Comparison of ENCODE assay signal across 18 cellular contexts in the genomic region with DNA sequence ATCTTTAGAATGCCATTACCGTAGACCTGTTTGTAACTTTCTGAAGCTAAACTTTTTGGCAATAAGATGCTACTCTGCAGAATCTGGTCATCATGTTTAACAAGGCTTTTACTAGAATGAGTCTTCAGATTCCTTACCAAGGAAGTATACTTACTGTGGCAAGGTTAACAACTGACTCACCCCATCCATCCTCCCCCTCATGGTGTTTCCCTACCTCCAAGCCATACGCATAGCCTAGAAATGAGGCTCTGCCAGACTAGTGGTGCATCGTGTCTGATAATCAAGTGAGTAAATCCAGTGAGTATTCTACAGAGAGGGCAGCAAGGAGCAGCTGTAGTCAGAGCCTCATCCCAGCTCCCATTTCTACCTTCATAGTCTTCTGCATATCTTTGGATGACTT.
DNase-seq lines count a peak whose midpoint lies in the region; ATAC-seq and TF ChIP-seq lines count a peak whose summit lies in the region.
"Had no signal": no experiment of that assay in that cellular context is flagged by ENCODE, and none has a peak within 500 bp of the region (broad histone marks: within the 10 kb centered on the region; RNA-seq: fewer than 3 reads in every experiment).

No MANE protein-coding gene starts in this region.

- peaks cover 4% of the 10 kb centered on the region for H3F3A ChIP-seq in PC-3 (ENCODE audit: low read length, unreplicated experiment)

- DNase-seq in GM03348 (ENCODE audit: low spot score), result peak; percentile 11
- peak; percentile 98 for DNase-seq in PC-3
- peak; percentile 41 for DNase-seq in dedifferentiated amniotic fluid mesenchymal stem cell (ENCODE audit: extremely low spot score)
- peak; percentile 67 for DNase-seq in renal cortical epithelial cell (ENCODE audit: low read depth)
- DNase-seq in activated CD8-positive, alpha-beta memory T cell treated with anti-CD3 and anti-CD28 coated beads, Interleukin-2, amount 50 U/mL, for 48 hours, result no peak
- DNase-seq in GM20000 (ENCODE audit: low spot score), result no peak
- DNase-seq: activated B cell treated with CpG ODN at 0.5 μM for 24 hours; activated CD8-positive, alpha-beta memory T cell treated with anti-CD3 and anti-CD28 coated beads, Interleukin-2, amount 10 ng/mL, durations not matched to agents 7 days and 5 days; activated naive CD4-positive, alpha-beta T cell treated with Interleukin-2 at 50 U/mL for 16 hours; CD8-positive, alpha-beta memory T cell; central memory CD4-positive, alpha-beta T cell; GDM1; hippocampal formation; naive B cell; NCI-H1105; testis had no signal

- no peak overlapping the region for H3K9ac ChIP-seq in PC-3 (ENCODE audit: low read length)

- no peaks in the 10 kb centered on the region for H3K27me3 ChIP-seq in PC-3 (ENCODE audit: low read length)
- H3K27me3 ChIP-seq: testis had no signal

- H3K4me1 ChIP-seq in PC-3 (ENCODE audit: insufficient read depth, low read length), result peaks cover 32% of the 10 kb centered on the region
- H3K4me1 ChIP-seq: testis had no signal

- H3K4me3 ChIP-seq in PC-3 (ENCODE audit: low read length), result no peak overlapping the region
- H3K4me3 ChIP-seq: testis had no signal

- POLR2A ChIA-PET in PC-3 (lab: Charles Lee; ENCODE audit: unreplicated experiment), result interaction anchor here (0.6 kb wide), 2 partner anchors 9 to 171 kb away, joined by 3 to 5 read pairs; no protein-coding TSS in a partner anchor

- H3K9me2 ChIP-seq in PC-3 (replicated peaks; ENCODE audit: low read length), result no peaks in the 10 kb centered on the region

- no peak overlapping the region for H2AFZ ChIP-seq in PC-3 (ENCODE audit: low read length)

- intact Hi-C loops in PC-3 (cut with micrococcal nuclease), result loop anchor here (1.0 to 5.0 kb wide), 6 partner anchors 20 to 341 kb away; no protein-coding TSS in a partner anchor

- no peaks in the 10 kb centered on the region for H3K36me3 ChIP-seq in PC-3 (ENCODE audit: low read depth, low read length)

- peak overlapping the region; percentile 38 for H3K4me2 ChIP-seq in PC-3 (ENCODE audit: low read length)

- TF ChIP-seq CTCF in PC-3 (conservative IDR thresholded peaks at IDR 0.05; ENCODE audit: low read depth, low read length), result no peak
- TF ChIP-seq CTCF in GM20000 (IDR thresholded peaks at IDR 0.05; ENCODE audit: extremely low read depth, missing control alignments), result no peak

- H4K20me1 ChIP-seq in PC-3 (ENCODE audit: low read length), result no peaks in the 10 kb centered on the region

- H3K9me3 ChIP-seq in PC-3 (ENCODE audit: low read length), result peaks cover 7% of the 10 kb centered on the region; the same call in 1 of the 2 replicates
- H3K9me3 ChIP-seq: testis had no signal

- peak overlapping the region; percentile 43 for H3K27ac ChIP-seq in PC-3 (ENCODE audit: low read length)
- H3K27ac ChIP-seq: testis had no signal

- H3K79me2 ChIP-seq in PC-3 (ENCODE audit: low read length), result no peaks in the 10 kb centered on the region

- CTCF ChIA-PET in PC-3 (lab: Charles Lee), result no interaction called here

- peak; percentile 97 for ATAC-seq in PC-3
- no peak for ATAC-seq in esophagus mucosa
- ATAC-seq in HG03045 (IDR thresholded peaks at IDR 0.05; ENCODE audit: unreplicated experiment), result no peak
- ATAC-seq: activated CD8-positive, alpha-beta memory T cell treated with anti-CD3 and anti-CD28 coated beads, Interleukin-2, amount 10 ng/mL, durations not matched to agents 7 days and 5 days had no signal

- BruUV-seq in PC-3 (replicated peaks; lab: Mats Ljungman, UMichigan), result no TSS peak

Comparison
In these comparisons a context has a peak if more than half of its experiments do, and no peak if none do; other contexts are left out.
1. DNase-seq: peak in GM03348 (single experiment), PC-3 (single experiment), dedifferentiated amniotic fluid mesenchymal stem cell (single experiment) and renal cortical epithelial cell (single experiment); none in activated CD8-positive, alpha-beta memory T cell treated with anti-CD3 and anti-CD28 coated beads, Interleukin-2, amount 50 U/mL, for 48 hours (single experiment) and GM20000 (single experiment).